16 cellular contexts compared by ENCODE assay signal in genomic region chr16:65994305-65994704, GRCh38.
DNase-seq lines count a peak whose midpoint lies in the region; TF ChIP-seq lines count a peak whose summit lies in the region.
"Had no signal": no experiment of that assay in that cellular context is flagged by ENCODE, and none has a peak within 500 bp of the region (broad histone marks: within the 10 kb centered on the region; RNA-seq: fewer than 3 reads in every experiment).

No MANE protein-coding gene starts in this region.

- no peak overlapping the region for H3K27ac Mint-ChIP-seq in osteocyte (ENCODE audit: unreplicated experiment)

- TF ChIP-seq CTCF in choroid plexus epithelial cell (conservative IDR thresholded peaks at IDR 0.05; ENCODE audit: low read depth, low read length) = no peak
- no peak for TF ChIP-seq CTCF in osteocyte (IDR thresholded peaks at IDR 0.05)

- DNase-seq in NCI-H1092 treated with DMSO at 0.1 percent for 48 hours (lab: John Stamatoyannopoulos, UW) (peak; percentile 36), NCI-H1092 (lab: John Stamatoyannopoulos, UW) (no peak), NCI-H345 (lab: John Stamatoyannopoulos, UW) (peak; percentile 45), choroid plexus epithelial cell (ENCODE audit: low read depth) (peak; percentile 72), skeletal muscle cell (ENCODE audit: low read depth) (peak; percentile 11), osteocyte (ENCODE audit: extremely low spot score, unreplicated experiment) (no peak), GDM1 (lab: John Stamatoyannopoulos, UW) (no peak), NCI-H1417 (lab: John Stamatoyannopoulos, UW) (no peak)
- DNase-seq: C1 segment of cervical spinal cord, DMS53, KBM-7, NCI-H1417 treated with DMSO at 0.1 percent for 48 hours, NCI-H2081, NCI-H69, T-helper 1 cell had no signal

- H3K4me3 ChIP-seq in choroid plexus epithelial cell (ENCODE audit: low read depth, low read length) (no peak overlapping the region), skeletal muscle cell (ENCODE audit: low read depth, low read length) (no peak overlapping the region)
- H3K4me3 ChIP-seq: SJSA1 had no signal

- H3K36me3 Mint-ChIP-seq in osteocyte (ENCODE audit: unreplicated experiment) = no peaks in the 10 kb centered on the region

- H3K27me3 Mint-ChIP-seq in osteocyte (ENCODE audit: unreplicated experiment) = peaks cover 5% of the 10 kb centered on the region

- H3K4me3 Mint-ChIP-seq in osteocyte (ENCODE audit: unreplicated experiment) = no peak overlapping the region

- no peaks in the 10 kb centered on the region for H3K9me3 Mint-ChIP-seq in osteocyte (ENCODE audit: unreplicated experiment)

- H3K4me1 Mint-ChIP-seq in osteocyte (ENCODE audit: unreplicated experiment) = peaks cover 36% of the 10 kb centered on the region

Comparison
In these comparisons a context has a peak if more than half of its experiments do, and no peak if none do; other contexts are left out.
1. DNase-seq: peak in NCI-H1092 treated with DMSO at 0.1 percent for 48 hours (single experiment), NCI-H345 (single experiment), choroid plexus epithelial cell (single experiment) and skeletal muscle cell (single experiment); none in NCI-H1092 (single experiment), osteocyte (single experiment), GDM1 (single experiment) and NCI-H1417 (0 of 3).